ENCODE assay signal across 20 cellular contexts in genomic region chr6:90663873-90664272, GRCh38.
"Had no signal": no experiment of that assay in that cellular context is flagged by ENCODE, and none has a peak within 500 bp of the region (broad histone marks: within the 10 kb centered on the region; RNA-seq: fewer than 3 reads in every experiment).

No MANE protein-coding gene starts in this region.

- H3K9me3 Mint-ChIP-seq: activated CD4-positive, alpha-beta memory T cell treated with anti-CD3 and anti-CD28 coated beads, Interleukin-2, amount 10 ng/mL, durations not matched to agents 7 days and 5 days; activated CD4-positive, alpha-beta T cell treated with anti-CD3 and anti-CD28 coated beads, Interleukin-2, amount 10 ng/mL, durations not matched to agents 24 days and 14 days; activated naive CD4-positive, alpha-beta T cell treated with anti-CD3 and anti-CD28 coated beads, Interleukin-2, amount 10 ng/mL, durations not matched to agents 7 days and 5 days; natural killer cell treated with Interleukin-12 subunit alpha and Interleukin-12 subunit beta and Interleukin-15 and Interleukin-18, amount 100 ng/mL, for 72 hours had no signal

- H3K4me1 ChIP-seq: prostate gland, spleen, testis had no signal

- H3K27ac Mint-ChIP-seq: activated CD4-positive, alpha-beta memory T cell treated with anti-CD3 and anti-CD28 coated beads, Interleukin-2, amount 10 ng/mL, durations not matched to agents 7 days and 5 days; activated CD4-positive, alpha-beta T cell treated with anti-CD3 and anti-CD28 coated beads, Interleukin-2, amount 10 ng/mL, durations not matched to agents 24 days and 14 days; activated naive CD4-positive, alpha-beta T cell treated with anti-CD3 and anti-CD28 coated beads, Interleukin-2, amount 10 ng/mL, durations not matched to agents 7 days and 5 days; activated T-cell treated with anti-CD3 and anti-CD28 coated beads, Interleukin-2, amount 50 U/mL, for 72 hours; natural killer cell treated with Interleukin-12 subunit alpha and Interleukin-12 subunit beta and Interleukin-15 and Interleukin-18, amount 100 ng/mL, for 72 hours; type B pancreatic cell had no signal

- H3K27ac ChIP-seq: neutrophil, ovary, prostate gland, spleen, testis had no signal

- DNase-seq: activated CD4-positive, alpha-beta memory T cell treated with anti-CD3 and anti-CD28 coated beads, Interleukin-2, amount 10 ng/mL, durations not matched to agents 7 days and 5 days; activated CD4-positive, alpha-beta T cell treated with anti-CD3 and anti-CD28 coated beads, Interleukin-2, amount 10 ng/mL, durations not matched to agents 24 days and 14 days; activated effector memory CD4-positive, alpha-beta T cell treated with anti-CD3 and anti-CD28 coated beads, Interleukin-2, amount 50 U/mL, for 16 hours; activated naive CD4-positive, alpha-beta T cell treated with anti-CD3 and anti-CD28 coated beads, Interleukin-2, amount 10 ng/mL, durations not matched to agents 7 days and 5 days; activated T-cell treated with anti-CD3 and anti-CD28 coated beads, Interleukin-2, amount 50 U/mL, for 72 hours; amygdala; cortex of kidney; erythroblast; foreskin fibroblast; left ventricle myocardium superior; ovary; spleen; stimulated activated CD4-positive, alpha-beta T cell treated with anti-CD3 and anti-CD28 coated beads, Interleukin-4, amount 100 ng/mL, for 1 hour; stimulated activated naive CD4-positive, alpha-beta T cell; testis had no signal

- ATAC-seq: activated CD4-positive, CD25-positive, alpha-beta regulatory T cell treated with anti-CD3 and anti-CD28 coated beads, Interleukin-2, amount 50 U/mL, for 24 hours; activated T-cell treated with anti-CD3 and anti-CD28 coated beads, Interleukin-2, amount 50 U/mL, for 72 hours; left ventricle myocardium superior; natural killer cell treated with Interleukin-12 subunit alpha and Interleukin-12 subunit beta and Interleukin-15 and Interleukin-18, amount 100 ng/mL, for 72 hours had no signal

- H3K4me3 ChIP-seq: ovary, prostate gland, spleen, testis had no signal

- H3K9me3 ChIP-seq: neutrophil, prostate gland, testis had no signal

- H3K4me1 Mint-ChIP-seq: activated CD4-positive, alpha-beta memory T cell treated with anti-CD3 and anti-CD28 coated beads, Interleukin-2, amount 10 ng/mL, durations not matched to agents 7 days and 5 days; activated CD4-positive, alpha-beta T cell treated with anti-CD3 and anti-CD28 coated beads, Interleukin-2, amount 10 ng/mL, durations not matched to agents 24 days and 14 days; activated naive CD4-positive, alpha-beta T cell treated with anti-CD3 and anti-CD28 coated beads, Interleukin-2, amount 10 ng/mL, durations not matched to agents 7 days and 5 days had no signal

- H3K36me3 Mint-ChIP-seq: activated naive CD4-positive, alpha-beta T cell treated with anti-CD3 and anti-CD28 coated beads, Interleukin-2, amount 10 ng/mL, durations not matched to agents 7 days and 5 days; natural killer cell treated with Interleukin-12 subunit alpha and Interleukin-12 subunit beta and Interleukin-15 and Interleukin-18, amount 100 ng/mL, for 72 hours; type B pancreatic cell had no signal

- H3K27me3 ChIP-seq: neutrophil, ovary, spleen, testis had no signal

- H3K36me3 ChIP-seq: neutrophil, ovary, prostate gland, spleen had no signal

- H3K4me3 Mint-ChIP-seq: activated CD4-positive, alpha-beta memory T cell treated with anti-CD3 and anti-CD28 coated beads, Interleukin-2, amount 10 ng/mL, durations not matched to agents 7 days and 5 days; activated CD4-positive, alpha-beta T cell treated with anti-CD3 and anti-CD28 coated beads, Interleukin-2, amount 10 ng/mL, durations not matched to agents 24 days and 14 days; activated naive CD4-positive, alpha-beta T cell treated with anti-CD3 and anti-CD28 coated beads, Interleukin-2, amount 10 ng/mL, durations not matched to agents 7 days and 5 days; activated T-cell treated with anti-CD3 and anti-CD28 coated beads, Interleukin-2, amount 50 U/mL, for 72 hours; natural killer cell treated with Interleukin-12 subunit alpha and Interleukin-12 subunit beta and Interleukin-15 and Interleukin-18, amount 100 ng/mL, for 72 hours; type B pancreatic cell had no signal
